Comparison of ENCODE assay signal across 8 cellular contexts in genomic region chr5:16976625-16977008, GRCh38.
DNase-seq lines count a peak whose midpoint lies in the region; ATAC-seq and TF ChIP-seq lines count a peak whose summit lies in the region.

No MANE protein-coding gene starts in this region.

- H3K9me3 ChIP-seq in MM.1S (replicated peaks; ENCODE audit: insufficient read depth, low read length), result no peaks in the 10 kb centered on the region

- H3K27me3 ChIP-seq in MM.1S (replicated peaks; ENCODE audit: insufficient read depth, low read length), result no peaks in the 10 kb centered on the region

- H4K20me1 ChIP-seq in MM.1S (ENCODE audit: insufficient read depth, low read length), result no peaks in the 10 kb centered on the region

- no peaks in the 10 kb centered on the region for H3K4me1 ChIP-seq in MM.1S (ENCODE audit: low read length)

- H3K9ac ChIP-seq in MM.1S (ENCODE audit: low read length), result no peak overlapping the region

- H3K4me3 ChIP-seq in MM.1S (ENCODE audit: low read length), result no peak overlapping the region

- H3K27ac ChIP-seq in MM.1S (ENCODE audit: low read length), result no peak overlapping the region

- H3K9me2 ChIP-seq in MM.1S (replicated peaks; ENCODE audit: insufficient read depth, low read length), result no peaks in the 10 kb centered on the region

- DNase-seq in MM.1S, result no peak
- DNase-seq in NCI-H524 (lab: John Stamatoyannopoulos, UW), result no peak
- no peak for DNase-seq in activated CD4-positive, alpha-beta T cell treated with anti-CD3 and anti-CD28 coated beads for 4 hours
- DNase-seq in nucleus accumbens (lab: John Stamatoyannopoulos, UW), result no peak

- H3F3A ChIP-seq in MM.1S (ENCODE audit: insufficient read depth, low read length), result no peaks in the 10 kb centered on the region

- no peak for TF ChIP-seq CTCF in MM.1S (IDR thresholded peaks at IDR 0.05; ENCODE audit: low read length)

- no peaks in the 10 kb centered on the region for H3K79me2 ChIP-seq in MM.1S (ENCODE audit: low read length)

- H3K36me3 ChIP-seq in MM.1S (replicated peaks; ENCODE audit: insufficient read depth, low read length), result no peaks in the 10 kb centered on the region

- ATAC-seq in GM18499 (IDR thresholded peaks at IDR 0.05; ENCODE audit: insufficient read depth, unreplicated experiment) (peak; percentile 63), GM19452 (IDR thresholded peaks at IDR 0.05; ENCODE audit: unreplicated experiment) (peak; percentile 80), HG02759 (IDR thresholded peaks at IDR 0.05; ENCODE audit: unreplicated experiment) (peak; percentile 77), HG03342 (IDR thresholded peaks at IDR 0.05; ENCODE audit: unreplicated experiment) (peak; percentile 80)

- H3K4me2 ChIP-seq in MM.1S (ENCODE audit: low read depth, low read length), result no peak overlapping the region

- no peak overlapping the region for H2AFZ ChIP-seq in MM.1S (ENCODE audit: low read length)
